ENCODE assay signal across 12 cellular contexts in the genomic region with DNA sequence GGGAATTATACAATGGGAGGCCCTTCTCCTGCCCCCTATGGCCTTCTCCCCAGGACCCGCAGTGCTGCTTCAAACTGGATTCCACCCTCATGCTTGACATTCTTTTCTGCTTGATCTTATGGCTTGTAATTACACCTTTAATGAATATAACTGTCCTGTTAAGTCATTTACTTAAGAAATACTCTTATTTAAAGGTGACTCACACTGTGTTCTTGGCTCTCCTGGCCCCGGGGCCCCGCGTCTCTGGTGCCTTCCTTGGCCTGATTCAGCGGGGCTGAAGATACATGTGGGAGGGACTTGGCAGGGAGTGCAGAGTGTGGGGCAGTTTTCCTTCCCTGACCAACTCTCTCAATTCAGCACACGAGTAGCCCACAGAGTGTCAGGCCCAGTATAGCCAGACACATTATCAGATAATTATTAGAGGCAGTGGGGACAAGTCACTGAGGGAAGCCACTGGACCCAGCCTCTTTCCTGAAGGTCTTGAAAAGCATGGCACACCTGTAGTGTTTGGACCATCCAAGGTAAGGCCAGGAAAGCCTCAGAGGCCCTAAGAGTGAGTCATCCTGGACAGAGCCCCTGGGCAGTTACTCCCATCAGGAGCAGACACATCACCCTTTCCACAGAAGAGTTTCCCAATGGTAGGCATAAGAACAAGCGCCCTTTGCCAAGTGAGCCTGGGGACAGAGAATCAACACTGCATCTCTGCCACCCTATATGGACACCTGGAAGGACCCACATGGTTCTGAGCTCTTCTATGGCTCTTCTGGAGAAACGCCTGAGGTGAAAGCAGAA.
DNase-seq lines count a peak whose midpoint lies in the region; ATAC-seq and TF ChIP-seq lines count a peak whose summit lies in the region.
"Had no signal": no experiment of that assay in that cellular context is flagged by ENCODE, and none has a peak within 500 bp of the region (broad histone marks: within the 10 kb centered on the region; RNA-seq: fewer than 3 reads in every experiment).

No MANE protein-coding gene starts in this region.

- H4K20me1 ChIP-seq in PC-3 (ENCODE audit: low read length): no peaks in the 10 kb centered on the region

- H3K79me2 ChIP-seq in PC-3 (ENCODE audit: low read length): no peaks in the 10 kb centered on the region

- peak overlapping the region; percentile 14; the same call in 1 of the 2 replicates for H2AFZ ChIP-seq in PC-3 (ENCODE audit: low read length)

- no TSS peak for BruUV-seq in PC-3 (replicated peaks; lab: Mats Ljungman, UMichigan)

- H3K9me3 ChIP-seq in PC-3 (ENCODE audit: low read length): no peaks in the 10 kb centered on the region
- no peaks in the 10 kb centered on the region for H3K9me3 ChIP-seq in esophagus muscularis mucosa
- H3K9me3 ChIP-seq in spleen: no peaks in the 10 kb centered on the region

- peaks cover 3% of the 10 kb centered on the region for H3F3A ChIP-seq in PC-3 (ENCODE audit: low read length, unreplicated experiment)

- peak; percentile 35 for DNase-seq in COLO829 (ENCODE audit: low spot score)
- peak; percentile 94 for DNase-seq in PC-3
- no peak for DNase-seq in esophagus muscularis mucosa (ENCODE audit: extremely low spot score)
- peak; percentile 46 for DNase-seq in omental fat pad (ENCODE audit: low spot score)
- no peak for DNase-seq in inferior parietal cortex (ENCODE audit: extremely low spot score)
- DNase-seq in spleen: no peak
- no peak for DNase-seq in stimulated activated CD4-positive, alpha-beta T cell treated with anti-CD3 and anti-CD28 coated beads, Interleukin-12 subunit alpha, Interleukin-12 subunit beta, amount 100 ng/mL, for 4 hours
- DNase-seq: activated naive CD8-positive, alpha-beta T cell treated with anti-CD3 and anti-CD28 coated beads, Interleukin-2, amount 50 U/mL, for 24 hours; naive thymus-derived CD4-positive, alpha-beta T cell; NCI-H1105 treated with DMSO at 0.1 percent for 48 hours; RPMI8226 had no signal

- H3K27me3 ChIP-seq in PC-3 (ENCODE audit: low read length) (no peaks in the 10 kb centered on the region), esophagus muscularis mucosa (no peaks in the 10 kb centered on the region), spleen (replicated peaks in 1 of 7) (no peaks in the 10 kb centered on the region)

- TF ChIP-seq POLR2A in esophagus muscularis mucosa (IDR thresholded peaks at IDR 0.05; ENCODE audit: low read depth) (no peak), spleen (IDR thresholded peaks at IDR 0.05) (no peak)

- no peaks in the 10 kb centered on the region for H3K9me2 ChIP-seq in PC-3 (replicated peaks; ENCODE audit: low read length)

- H3K27ac ChIP-seq in PC-3 (ENCODE audit: low read length) (peak overlapping the region; percentile 60), esophagus muscularis mucosa (replicated peaks in 1 of 4) (peak overlapping the region; percentile 34 to 68 (median 61)), spleen (no peak overlapping the region)

- TF ChIP-seq EP300 in esophagus muscularis mucosa (IDR thresholded peaks at IDR 0.05): no peak

- CTCF ChIA-PET in PC-3 (lab: Charles Lee): no interaction called here

- no peak overlapping the region for H3K9ac ChIP-seq in PC-3 (ENCODE audit: low read length)

- peak overlapping the region; percentile 69 for H3K4me2 ChIP-seq in PC-3 (ENCODE audit: low read length)

- no peak for TF ChIP-seq CTCF in PC-3 (conservative IDR thresholded peaks at IDR 0.05; ENCODE audit: low read depth, low read length)
- no peak for TF ChIP-seq CTCF in esophagus muscularis mucosa (IDR thresholded peaks at IDR 0.05)
- TF ChIP-seq CTCF in omental fat pad (IDR thresholded peaks at IDR 0.05): no peak
- TF ChIP-seq CTCF in spleen (IDR thresholded peaks at IDR 0.05 in 8 of 11, conservative IDR thresholded peaks at IDR 0.05 in 3 of 11): no peak

- intact Hi-C loops in PC-3 (cut with micrococcal nuclease): no loop called here
- intact Hi-C loops in esophagus muscularis mucosa (cut with DNase I): no loop called here
- intact Hi-C loops in spleen (cut with DNase I; ENCODE audit: low total_unique reads): no loop called here

- H3K36me3 ChIP-seq in PC-3 (ENCODE audit: low read depth, low read length): no peaks in the 10 kb centered on the region
- peaks cover 0 to 8% (median 0%) of the 10 kb centered on the region in 4 donors for H3K36me3 ChIP-seq in esophagus muscularis mucosa
- H3K36me3 ChIP-seq in spleen: no peaks in the 10 kb centered on the region

- 66% methylated on average over 8 of the region's 8 CpGs for WGBS in esophagus muscularis mucosa
- 83 to 95% (median 89%) methylated on average over 7 to 8 of the region's 8 CpGs for WGBS in spleen, 5 donors

- H3K4me1 ChIP-seq in PC-3 (ENCODE audit: insufficient read depth, low read length) (peaks cover 24% of the 10 kb centered on the region), esophagus muscularis mucosa (peaks cover 0 to 41% (median 34%) of the 10 kb centered on the region in 4 donors), spleen (peaks cover 0 to 4% (median 0%) of the 10 kb centered on the region in 6 donors)

- POLR2A ChIA-PET in PC-3 (lab: Charles Lee; ENCODE audit: unreplicated experiment): no interaction called here

- ATAC-seq in PC-3 (peak; percentile 93), omental fat pad (ENCODE audit: low FRiP score) (peak; percentile 95), GM19328 (IDR thresholded peaks at IDR 0.05; ENCODE audit: unreplicated experiment) (no peak)
- ATAC-seq: activated naive CD8-positive, alpha-beta T cell treated with anti-CD3 and anti-CD28 coated beads, Interleukin-2, amount 50 U/mL, for 24 hours; naive thymus-derived CD4-positive, alpha-beta T cell had no signal

- H3K4me3 ChIP-seq in PC-3 (ENCODE audit: low read length) (peak overlapping the region; percentile 13; the same call in 1 of the 2 replicates), esophagus muscularis mucosa (no peak overlapping the region), spleen (no peak overlapping the region)

Comparison
In these comparisons a context has a peak if more than half of its experiments do, and no peak if none do; other contexts are left out.
1. DNase-seq: peak in COLO829 (single experiment), PC-3 (single experiment) and omental fat pad (single experiment); none in esophagus muscularis mucosa (single experiment), inferior parietal cortex (single experiment), spleen (single experiment) and stimulated activated CD4-positive, alpha-beta T cell treated with anti-CD3 and anti-CD28 coated beads, Interleukin-12 subunit alpha, Interleukin-12 subunit beta, amount 100 ng/mL, for 4 hours (single experiment).
2. H3K27ac ChIP-seq: peak in PC-3 (single experiment) and esophagus muscularis mucosa (4 of 4); none in spleen (0 of 8).